In genomic region chr2:130391058-130391871, GRCh38 we compare ENCODE assay signal across 8 cellular contexts. TPM values are rescaled to one million over a fixed set of nuclear protein-coding genes. Genes with fewer than 3 reads are reported as not detected.
A peak's percentile ranks its signal among the peaks of the same experiment; 100 is the strongest.
DNase-seq lines count a peak whose midpoint lies in the region; ATAC-seq and TF ChIP-seq lines count a peak whose summit lies in the region.

No MANE protein-coding gene starts in this region.

- H3K4me2 ChIP-seq in PC-3 (ENCODE audit: low read length): peak overlapping the region; percentile 81
- H3K4me2 ChIP-seq in fibroblast of lung (ENCODE audit: extremely low read depth, insufficient read depth, low read length): peak overlapping the region; percentile 99

- H3K4me3 ChIP-seq in PC-3 (ENCODE audit: low read length) (peak overlapping the region; percentile 78), fibroblast of lung (replicated peaks in 1 of 4; ENCODE audit: control extremely low read depth in 1 of 4, insufficient read depth in 1 of 4, low read depth in 3 of 4, low read length in 4 of 4) (peak overlapping the region; percentile 66 to 71 (median 68))

- intact Hi-C loops in PC-3 (cut with micrococcal nuclease): loop anchor here (1.0 kb wide), 1 partner anchor 35 kb away; the partner anchor contains the start of gene PTPN18

- H3K9me3 ChIP-seq in PC-3 (ENCODE audit: low read length): no peaks in the 10 kb centered on the region
- no peaks in the 10 kb centered on the region for H3K9me3 ChIP-seq in fibroblast of lung (ENCODE audit: control insufficient read depth, insufficient read depth, low read depth, low read length)

- H3K4me3 Mint-ChIP-seq in naive B cell: peak overlapping the region; percentile 63 to 98 (median 93)

- H3K36me3 Mint-ChIP-seq in naive B cell: no peaks in the 10 kb centered on the region

- H3K9ac ChIP-seq in PC-3 (ENCODE audit: low read length): peak overlapping the region; percentile 42; the same call in 1 of the 2 replicates
- H3K9ac ChIP-seq in fibroblast of lung (ENCODE audit: insufficient read depth, low read length): peak overlapping the region; percentile 74

- no peaks in the 10 kb centered on the region for H3K79me2 ChIP-seq in PC-3 (ENCODE audit: low read length)
- H3K79me2 ChIP-seq in fibroblast of lung (ENCODE audit: control insufficient read depth, insufficient read depth, low read length): no peaks in the 10 kb centered on the region

- no peaks in the 10 kb centered on the region for H3K27me3 ChIP-seq in PC-3 (ENCODE audit: low read length)
- H3K27me3 ChIP-seq in fibroblast of lung (ENCODE audit: control insufficient read depth, insufficient read depth, low read length): no peaks in the 10 kb centered on the region

- CTCF ChIA-PET in PC-3 (lab: Charles Lee): interaction anchor here (0.5 to 0.6 kb wide), 2 partner anchors 47 to 202 kb away, joined by 3 read pairs; no protein-coding TSS in a partner anchor

- H3K36me3 ChIP-seq in PC-3 (ENCODE audit: low read depth, low read length): no peaks in the 10 kb centered on the region
- no peaks in the 10 kb centered on the region for H3K36me3 ChIP-seq in fibroblast of lung (ENCODE audit: control insufficient read depth, insufficient read depth, low read length)

- H3K4me1 ChIP-seq in PC-3 (ENCODE audit: insufficient read depth, low read length): peaks cover 11% of the 10 kb centered on the region
- H3K4me1 ChIP-seq in fibroblast of lung (ENCODE audit: control insufficient read depth, extremely low read depth, insufficient read depth, low read length): peaks cover 6% of the 10 kb centered on the region

- H4K20me1 ChIP-seq in PC-3 (ENCODE audit: low read length): no peaks in the 10 kb centered on the region
- H4K20me1 ChIP-seq in fibroblast of lung (ENCODE audit: control insufficient read depth, extremely low read depth, insufficient read depth, low read length): no peaks in the 10 kb centered on the region

- H3K9me2 ChIP-seq in PC-3 (replicated peaks; ENCODE audit: low read length): no peaks in the 10 kb centered on the region

- H3F3A ChIP-seq in PC-3 (ENCODE audit: low read length, unreplicated experiment): no peaks in the 10 kb centered on the region

- BruUV-seq in PC-3 (replicated peaks; lab: Mats Ljungman, UMichigan): TSS peak; percentile 37

- H2AFZ ChIP-seq in PC-3 (ENCODE audit: low read length) (peak overlapping the region; percentile 98), fibroblast of lung (ENCODE audit: low read length) (peak overlapping the region; percentile 80)

- DNase-seq in DMS114 treated with DMSO at 0.1 percent for 48 hours (lab: John Stamatoyannopoulos, UW; ENCODE audit: unreplicated experiment): peak; percentile 27
- DNase-seq in HUDEP-2 (lab: John Stamatoyannopoulos, UW; ENCODE audit: unreplicated experiment in 76 of 76): peak in 50 of 76 experiments; percentile 4 to 69 (median 44)
- peak; percentile 74 for DNase-seq in PC-3
- DNase-seq in activated T-helper 1 cell treated with anti-CD3 and anti-CD28 coated beads, Interleukin-2, amount 50 U/mL, for 16 hours (ENCODE audit: low read depth in 1 of 2, low spot score in 1 of 2): peak; percentile 32 to 33
- peak; percentile 65 to 71 for DNase-seq in fibroblast of lung (ENCODE audit: low read depth in 2 of 2)
- DNase-seq in naive B cell: peak; percentile 51
- peak; percentile 49 for DNase-seq in stromal cell of bone marrow (ENCODE audit: low read depth)

- ATAC-seq in GM21515 (IDR thresholded peaks at IDR 0.05; ENCODE audit: unreplicated experiment) (peak; percentile 93), PC-3 (peak; percentile 95), naive B cell (ENCODE audit: low read depth in 2 of 2) (peak; percentile 89 to 90)

- H3K9me3 Mint-ChIP-seq in naive B cell: no peaks in the 10 kb centered on the region

- peaks cover 0 to 11% (median 3%) of the 10 kb centered on the region in 3 donors for H3K27me3 Mint-ChIP-seq in naive B cell

- TF ChIP-seq CTCF in PC-3 (conservative IDR thresholded peaks at IDR 0.05; ENCODE audit: low read depth, low read length): no peak
- no peak for TF ChIP-seq CTCF in fibroblast of lung (conservative IDR thresholded peaks at IDR 0.05 in 1 of 2, IDR thresholded peaks at IDR 0.05 in 1 of 2; ENCODE audit: low read depth in 1 of 2, low read length in 2 of 2)

- H3K27ac ChIP-seq in PC-3 (ENCODE audit: low read length) (no peak overlapping the region), fibroblast of lung (ENCODE audit: insufficient read depth, low read length) (peak overlapping the region; percentile 69)

- peaks cover 21 to 31% (median 24%) of the 10 kb centered on the region in 3 donors for H3K4me1 Mint-ChIP-seq in naive B cell

- POLR2A ChIA-PET in PC-3 (lab: Charles Lee; ENCODE audit: unreplicated experiment): interaction anchor here (0.6 kb wide), 1 partner anchor 49 kb away, joined by 3 read pairs; the partner anchor contains the start of gene IMP4

- H3K27ac Mint-ChIP-seq in naive B cell: peak overlapping the region; percentile 60 to 98 (median 81)

RNA-seq across cellular contexts. Expression of gene PTPN18, which starts 35.4 kb away (rescaled TPM):
- total RNA-seq in PC-3 (2014; rRNA removed) (27.1 and 33.5 TPM in 2 replicates), fibroblast of lung (8.0 and 9.6 TPM in 2 replicates)
- polyA plus RNA-seq in fibroblast of lung (18.1 and 23.0 TPM in 2 replicates), naive B cell (ENCODE audit: low read depth in 6 of 6) (10 to 100 TPM; 57.8 to 83.3 (median 68.5) TPM)
- polyA plus RNA-seq in fibroblast of lung (2012): 15.2 and 16.0 TPM in 2 replicates
- 9.4 and 65.4 TPM in 2 replicates for polyA minus RNA-seq in fibroblast of lung (ENCODE audit: low replicate concordance)

RNA-seq across cellular contexts. Expression of gene IMP4, which starts 48.6 kb away (rescaled TPM):
- total RNA-seq in PC-3 (2014; rRNA removed) (203 and 207 TPM in 2 replicates), fibroblast of lung (50.1 and 58.0 TPM in 2 replicates)
- polyA plus RNA-seq in fibroblast of lung (46.3 and 67.6 TPM in 2 replicates), naive B cell (ENCODE audit: low read depth in 6 of 6) (100 to 1,000 TPM in 2 of 6 donors, 10 to 100 TPM in 4; 62.0 to 112 (median 85.3) TPM)
- 68.1 and 109 TPM in 2 replicates for polyA plus RNA-seq in fibroblast of lung (2012)
- 102 and 154 TPM in 2 replicates for polyA minus RNA-seq in fibroblast of lung (ENCODE audit: low replicate concordance)
